ENCODE assay signal across 8 cellular contexts in the genomic region with DNA sequence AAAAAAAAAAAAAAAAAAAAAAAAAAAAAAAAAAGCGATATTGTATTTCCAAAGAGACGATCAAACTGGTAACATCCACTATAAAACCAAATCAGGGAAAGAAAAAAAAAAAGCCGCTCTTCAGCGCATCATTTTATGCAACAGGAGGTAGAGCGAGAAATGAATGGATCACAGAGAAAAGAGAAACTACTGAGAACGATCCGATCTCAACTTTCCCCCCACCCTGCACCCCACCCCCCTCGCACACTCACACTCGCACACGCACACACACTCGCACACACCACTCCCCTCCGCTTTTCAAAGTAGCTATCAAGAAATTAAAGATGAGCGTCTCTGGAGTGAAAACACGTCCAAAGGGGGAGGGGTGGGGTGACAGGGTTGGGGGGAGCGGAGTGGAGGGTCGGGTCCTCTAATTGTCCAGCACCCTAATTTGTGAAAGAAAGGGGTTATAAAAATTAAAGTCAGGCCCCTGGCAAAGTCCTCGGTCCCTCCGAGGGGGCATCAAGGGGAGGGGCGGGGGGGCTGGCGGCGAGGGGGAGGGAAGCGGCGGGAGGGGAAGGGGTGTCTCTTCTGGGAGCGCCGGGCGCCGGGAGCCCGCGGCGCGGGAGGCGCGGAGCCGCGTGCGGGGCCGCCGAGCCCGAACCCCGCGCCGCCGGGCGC. TPM values are rescaled to one million over a fixed set of nuclear protein-coding genes. Genes with fewer than 3 reads are reported as not detected.
DNase-seq lines count a peak whose midpoint lies in the region; ATAC-seq and TF ChIP-seq lines count a peak whose summit lies in the region.

No MANE protein-coding gene starts in this region.

- peaks cover 0 to 19% of the 10 kb centered on the region in 2 experiments; a peak in 2 of 4 replicates for H3K4me1 ChIP-seq in SK-N-SH (ENCODE audit: control insufficient read depth in 1 of 2, insufficient read depth in 2 of 2, low read depth in 1 of 2, low read length in 1 of 2)
- H3K4me1 ChIP-seq in iPS DF 6.9 (ENCODE audit: control insufficient read depth, insufficient read depth, low read length): no peaks in the 10 kb centered on the region
- H3K4me1 ChIP-seq in gastrocnemius medialis: peaks cover 25 to 29% of the 10 kb centered on the region in 2 donors

- 0 out of 2 replicates have a peak overlapping the region, but pooled peaks have one; percentile 37 for H2AFZ ChIP-seq in SK-N-SH (ENCODE audit: low read depth)

- no peaks in the 10 kb centered on the region for H4K20me1 ChIP-seq in SK-N-SH (ENCODE audit: insufficient read depth)

- CTCF ChIA-PET in SK-N-SH (lab: Yijun Ruan, JAX): interaction anchor here (0.6 to 1.6 kb wide), 3 partner anchors 172 to 445 kb away, joined by 3 to 7 read pairs (median 3); no protein-coding TSS in a partner anchor

- TF ChIP-seq RAD21 in SK-N-SH (IDR thresholded peaks at IDR 0.05; ENCODE audit: low read length): no peak

- H3K9ac ChIP-seq in SK-N-SH: peak overlapping the region; percentile 73; the same call in 1 of the 2 replicates

- H3K4me3 ChIP-seq in SK-N-SH (ENCODE audit: low read depth in 2 of 2, low read length in 1 of 2): peak overlapping the region; percentile 59 to 92
- peak overlapping the region; percentile 63 for H3K4me3 ChIP-seq in astrocyte of the cerebellum (ENCODE audit: low read depth, low read length)
- H3K4me3 ChIP-seq in iPS DF 6.9 (ENCODE audit: low read length): peak overlapping the region; percentile 96
- H3K4me3 ChIP-seq in gastrocnemius medialis: peak overlapping the region; percentile 70 to 86 (median 72)

- peaks cover 65% of the 10 kb centered on the region for H3K79me2 ChIP-seq in SK-N-SH (ENCODE audit: insufficient read depth)

- H3K27me3 ChIP-seq in SK-N-SH (ENCODE audit: insufficient read depth) (no peaks in the 10 kb centered on the region), iPS DF 6.9 (ENCODE audit: control insufficient read depth, insufficient read depth, low read length) (no peaks in the 10 kb centered on the region), gastrocnemius medialis (no peaks in the 10 kb centered on the region)

- ATAC-seq in SK-N-SH treated with all-trans-retinoic acid at 6 μM for 48 hours (no peak), gastrocnemius medialis (peak; percentile 21 to 22), GM18907 (IDR thresholded peaks at IDR 0.05; ENCODE audit: unreplicated experiment) (no peak)

- whole genome bisulfite sequencing in SK-N-SH (ENCODE audit: low lambda C conversion rate): 1% methylated on average over 18 of the region's 44 CpGs
- WGBS in iPS DF 6.9 (ENCODE audit: insufficient coverage, insufficient read length): no CpG with 5 or more reads among the region's 44 CpGs

- no peak for TF ChIP-seq POLR2A in gastrocnemius medialis (IDR thresholded peaks at IDR 0.05)

- H3K9me3 ChIP-seq in SK-N-SH (no peaks in the 10 kb centered on the region), iPS DF 6.9 (ENCODE audit: control insufficient read depth, insufficient read depth, low read length) (no peaks in the 10 kb centered on the region), gastrocnemius medialis (no peaks in the 10 kb centered on the region)

- intact Hi-C loops in gastrocnemius medialis (cut with DNase I; ENCODE audit: low total_unique reads): loop anchor here (5.0 to 10.0 kb wide), 5 partner anchors 110 to 1047 kb away; a partner anchor contains a TSS

- peak overlapping the region; percentile 45; the same call in 1 of the 2 replicates for H3K4me2 ChIP-seq in SK-N-SH

- TF ChIP-seq EP300 in SK-N-SH (IDR thresholded peaks at IDR 0.05; ENCODE audit: borderline replicate concordance in 1 of 2, low read depth in 1 of 2, low read length in 1 of 2): no peak

- in situ Hi-C loops in astrocyte of the cerebellum (cut with HindIII; ENCODE audit: low sequenced_read_pairs) (no loop called here), gastrocnemius medialis (cut with MboI; ENCODE audit: low sequenced_read_pairs in 4 of 4) (loop anchor here (5.0 to 25.0 kb wide), 5 partner anchors 163 to 353 kb away; no protein-coding TSS in a partner anchor)

- peaks cover 17% of the 10 kb centered on the region for H3F3A ChIP-seq in SK-N-SH (replicated peaks; ENCODE audit: insufficient read depth)

- TF ChIP-seq CTCF in SK-N-SH (IDR thresholded peaks at IDR 0.05) (no peak), astrocyte of the cerebellum (IDR thresholded peaks at IDR 0.05; ENCODE audit: low read depth, low read length, missing control alignments) (no peak), gastrocnemius medialis (IDR thresholded peaks at IDR 0.05 in 4 of 5, conservative IDR thresholded peaks at IDR 0.05 in 1 of 5) (no peak)

- DNase-seq in SK-N-SH (peak; percentile 76), NCI-H2227 treated with DMSO at 0.1 percent for 48 hours (lab: John Stamatoyannopoulos, UW) (peak; percentile 78), astrocyte of the cerebellum (ENCODE audit: low read depth) (no peak), iPS DF 6.9 (ENCODE audit: low read depth, low spot score) (no peak), gastrocnemius medialis (peak; percentile 25 to 32)
- no peak for DNase-seq in activated CD4-positive, alpha-beta T cell treated with anti-CD3 and anti-CD28 coated beads for 48 hours

- H3K27ac ChIP-seq in SK-N-SH (ENCODE audit: low read depth in 2 of 2, low read length in 1 of 2) (peak overlapping the region; percentile 75 to 98), iPS DF 6.9 (ENCODE audit: low read length) (no peak overlapping the region), gastrocnemius medialis (peak overlapping the region; percentile 88 to 93 (median 91))

- peaks cover 12 to 14% of the 10 kb centered on the region in 2 experiments for H3K36me3 ChIP-seq in SK-N-SH (replicated peaks in 1 of 2; ENCODE audit: control insufficient read depth in 1 of 2, insufficient read depth in 2 of 2, low read length in 1 of 2)
- no peaks in the 10 kb centered on the region for H3K36me3 ChIP-seq in iPS DF 6.9 (ENCODE audit: control insufficient read depth, insufficient read depth, low read length)
- no peaks in the 10 kb centered on the region for H3K36me3 ChIP-seq in gastrocnemius medialis

- no peaks in the 10 kb centered on the region for H3K9me2 ChIP-seq in SK-N-SH

- POLR2A ChIA-PET in SK-N-SH (lab: Yijun Ruan, JAX): interaction anchor here (1.0 kb wide), 1 partner anchor 171 kb away, joined by 4 read pairs; no protein-coding TSS in a partner anchor

TF ChIP-seq in SK-N-SH, 30 proteins besides CTCF, POLR2A, EP300 and RAD21:
- TF ChIP-seq, protein P1, sequence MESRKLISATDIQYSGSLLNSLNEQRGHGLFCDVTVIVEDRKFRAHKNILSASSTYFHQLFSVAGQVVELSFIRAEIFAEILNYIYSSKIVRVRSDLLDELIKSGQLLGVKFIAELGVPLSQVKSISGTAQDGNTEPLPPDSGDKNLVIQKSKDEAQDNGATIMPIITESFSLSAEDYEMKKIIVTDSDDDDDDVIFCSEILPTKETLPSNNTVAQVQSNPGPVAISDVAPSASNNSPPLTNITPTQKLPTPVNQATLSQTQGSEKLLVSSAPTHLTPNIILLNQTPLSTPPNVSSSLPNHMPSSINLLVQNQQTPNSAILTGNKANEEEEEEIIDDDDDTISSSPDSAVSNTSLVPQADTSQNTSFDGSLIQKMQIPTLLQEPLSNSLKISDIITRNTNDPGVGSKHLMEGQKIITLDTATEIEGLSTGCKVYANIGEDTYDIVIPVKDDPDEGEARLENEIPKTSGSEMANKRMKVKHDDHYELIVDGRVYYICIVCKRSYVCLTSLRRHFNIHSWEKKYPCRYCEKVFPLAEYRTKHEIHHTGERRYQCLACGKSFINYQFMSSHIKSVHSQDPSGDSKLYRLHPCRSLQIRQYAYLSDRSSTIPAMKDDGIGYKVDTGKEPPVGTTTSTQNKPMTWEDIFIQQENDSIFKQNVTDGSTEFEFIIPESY (IDR thresholded peaks at IDR 0.05; ENCODE audit: borderline replicate concordance, low read depth): no peak
- TF ChIP-seq SIN3A (IDR thresholded peaks at IDR 0.05; ENCODE audit: borderline replicate concordance, low read depth, low read length) (0 out of 2 replicates have a peak, but pooled peaks have one; percentile 37), TAF1 (IDR thresholded peaks at IDR 0.05; ENCODE audit: borderline replicate concordance, low read depth, low read length) (peak; percentile 40; the same call in 1 of the 2 replicates), TCF12 (IDR thresholded peaks at IDR 0.05) (no peak), RFX5 (IDR thresholded peaks at IDR 0.05; ENCODE audit: low read length) (no peak), RCOR1 (IDR thresholded peaks at IDR 0.05; ENCODE audit: low read length) (peak; percentile 28; the same call in 1 of the 2 replicates), FOXM1 (IDR thresholded peaks at IDR 0.05; ENCODE audit: low read depth) (no peak)

TF ChIP-seq in SK-N-SH treated with all-trans-retinoic acid at 6 μM for 48 hours, 23 proteins besides CTCF, POLR2A, EP300 and RAD21 (continues in another document):
- TF ChIP-seq, protein P2, sequence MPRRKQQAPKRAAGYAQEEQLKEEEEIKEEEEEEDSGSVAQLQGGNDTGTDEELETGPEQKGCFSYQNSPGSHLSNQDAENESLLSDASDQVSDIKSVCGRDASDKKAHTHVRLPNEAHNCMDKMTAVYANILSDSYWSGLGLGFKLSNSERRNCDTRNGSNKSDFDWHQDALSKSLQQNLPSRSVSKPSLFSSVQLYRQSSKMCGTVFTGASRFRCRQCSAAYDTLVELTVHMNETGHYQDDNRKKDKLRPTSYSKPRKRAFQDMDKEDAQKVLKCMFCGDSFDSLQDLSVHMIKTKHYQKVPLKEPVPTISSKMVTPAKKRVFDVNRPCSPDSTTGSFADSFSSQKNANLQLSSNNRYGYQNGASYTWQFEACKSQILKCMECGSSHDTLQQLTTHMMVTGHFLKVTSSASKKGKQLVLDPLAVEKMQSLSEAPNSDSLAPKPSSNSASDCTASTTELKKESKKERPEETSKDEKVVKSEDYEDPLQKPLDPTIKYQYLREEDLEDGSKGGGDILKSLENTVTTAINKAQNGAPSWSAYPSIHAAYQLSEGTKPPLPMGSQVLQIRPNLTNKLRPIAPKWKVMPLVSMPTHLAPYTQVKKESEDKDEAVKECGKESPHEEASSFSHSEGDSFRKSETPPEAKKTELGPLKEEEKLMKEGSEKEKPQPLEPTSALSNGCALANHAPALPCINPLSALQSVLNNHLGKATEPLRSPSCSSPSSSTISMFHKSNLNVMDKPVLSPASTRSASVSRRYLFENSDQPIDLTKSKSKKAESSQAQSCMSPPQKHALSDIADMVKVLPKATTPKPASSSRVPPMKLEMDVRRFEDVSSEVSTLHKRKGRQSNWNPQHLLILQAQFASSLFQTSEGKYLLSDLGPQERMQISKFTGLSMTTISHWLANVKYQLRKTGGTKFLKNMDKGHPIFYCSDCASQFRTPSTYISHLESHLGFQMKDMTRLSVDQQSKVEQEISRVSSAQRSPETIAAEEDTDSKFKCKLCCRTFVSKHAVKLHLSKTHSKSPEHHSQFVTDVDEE (CRISPR knock-in tag; IDR thresholded peaks at IDR 0.05): no peak
- TF ChIP-seq TOX (CRISPR knock-in tag; IDR thresholded peaks at IDR 0.05; ENCODE audit: borderline replicate concordance): no peak
- TF ChIP-seq ZNF565 (CRISPR knock-in tag; conservative IDR thresholded peaks at IDR 0.05; ENCODE audit: low read depth): no peak
- no peak for TF ChIP-seq ZFP3 (CRISPR knock-in tag; IDR thresholded peaks at IDR 0.05)

RNA-seq across cellular contexts. Expression of a gene that starts 0.5 kb away (rescaled TPM):
- 39.1 and 45.8 TPM in 2 replicates for polyA plus RNA-seq in SK-N-SH (2012; rRNA removed)
- 30.3 and 43.7 TPM in 2 replicates for polyA plus RNA-seq in SK-N-SH (2012; cell fraction: cytosol; rRNA removed)
- 43.4 and 51.6 TPM in 2 replicates for polyA plus RNA-seq in SK-N-SH (2012; cell fraction: nucleus; rRNA removed)
- 10 to 100 TPM; 40.3 to 60.6 (median 53.6) TPM for total RNA-seq in gastrocnemius medialis

Comparison
In these comparisons a context has a peak if more than half of its experiments do, and no peak if none do; other contexts are left out.
1. DNase-seq: peak in SK-N-SH (single experiment), NCI-H2227 treated with DMSO at 0.1 percent for 48 hours (single experiment) and gastrocnemius medialis (2 of 2); none in astrocyte of the cerebellum (single experiment), iPS DF 6.9 (single experiment) and activated CD4-positive, alpha-beta T cell treated with anti-CD3 and anti-CD28 coated beads for 48 hours (single experiment).
2. ATAC-seq: peak in gastrocnemius medialis (2 of 2); none in SK-N-SH treated with all-trans-retinoic acid at 6 μM for 48 hours (single experiment) and GM18907 (single experiment).
3. Peak in every context shown above with its lines, with median percentiles within 50 percentile points of each other: H3K4me3 ChIP-seq.